Comparison of ENCODE assay signal across 2 cellular contexts in the genomic region with DNA sequence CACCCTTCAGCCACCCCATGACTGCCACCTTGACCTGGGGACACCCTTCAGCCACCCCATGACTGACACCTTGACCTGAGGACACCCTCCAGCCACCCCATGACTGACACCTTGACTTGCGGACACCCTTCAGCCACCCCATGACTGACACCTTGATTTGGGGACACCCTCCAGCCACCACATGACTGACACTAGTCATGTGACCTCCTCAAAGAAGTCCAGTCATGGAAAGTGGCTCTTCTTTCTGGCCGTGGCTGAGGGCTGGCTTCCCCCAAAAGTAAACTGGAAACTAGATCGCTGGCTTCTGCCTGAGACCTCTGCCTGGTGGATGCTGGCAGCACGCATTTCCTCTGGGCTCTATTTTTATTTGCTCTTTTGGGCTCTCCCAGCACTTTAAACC.
TF ChIP-seq lines count a peak whose summit lies in the region.

No MANE protein-coding gene starts in this region.

TF ChIP-seq in Ishikawa, 13 proteins besides CTCF, POLR2A, EP300 and RAD21:
- TF ChIP-seq, protein P1, sequence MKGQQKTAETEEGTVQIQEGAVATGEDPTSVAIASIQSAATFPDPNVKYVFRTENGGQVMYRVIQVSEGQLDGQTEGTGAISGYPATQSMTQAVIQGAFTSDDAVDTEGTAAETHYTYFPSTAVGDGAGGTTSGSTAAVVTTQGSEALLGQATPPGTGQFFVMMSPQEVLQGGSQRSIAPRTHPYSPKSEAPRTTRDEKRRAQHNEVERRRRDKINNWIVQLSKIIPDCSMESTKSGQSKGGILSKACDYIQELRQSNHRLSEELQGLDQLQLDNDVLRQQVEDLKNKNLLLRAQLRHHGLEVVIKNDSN (IDR thresholded peaks at IDR 0.05): peak; percentile 26; the same call in 1 of the 2 replicates
- TF ChIP-seq NFIC (IDR thresholded peaks at IDR 0.05): no peak
- TF ChIP-seq, protein P2, sequence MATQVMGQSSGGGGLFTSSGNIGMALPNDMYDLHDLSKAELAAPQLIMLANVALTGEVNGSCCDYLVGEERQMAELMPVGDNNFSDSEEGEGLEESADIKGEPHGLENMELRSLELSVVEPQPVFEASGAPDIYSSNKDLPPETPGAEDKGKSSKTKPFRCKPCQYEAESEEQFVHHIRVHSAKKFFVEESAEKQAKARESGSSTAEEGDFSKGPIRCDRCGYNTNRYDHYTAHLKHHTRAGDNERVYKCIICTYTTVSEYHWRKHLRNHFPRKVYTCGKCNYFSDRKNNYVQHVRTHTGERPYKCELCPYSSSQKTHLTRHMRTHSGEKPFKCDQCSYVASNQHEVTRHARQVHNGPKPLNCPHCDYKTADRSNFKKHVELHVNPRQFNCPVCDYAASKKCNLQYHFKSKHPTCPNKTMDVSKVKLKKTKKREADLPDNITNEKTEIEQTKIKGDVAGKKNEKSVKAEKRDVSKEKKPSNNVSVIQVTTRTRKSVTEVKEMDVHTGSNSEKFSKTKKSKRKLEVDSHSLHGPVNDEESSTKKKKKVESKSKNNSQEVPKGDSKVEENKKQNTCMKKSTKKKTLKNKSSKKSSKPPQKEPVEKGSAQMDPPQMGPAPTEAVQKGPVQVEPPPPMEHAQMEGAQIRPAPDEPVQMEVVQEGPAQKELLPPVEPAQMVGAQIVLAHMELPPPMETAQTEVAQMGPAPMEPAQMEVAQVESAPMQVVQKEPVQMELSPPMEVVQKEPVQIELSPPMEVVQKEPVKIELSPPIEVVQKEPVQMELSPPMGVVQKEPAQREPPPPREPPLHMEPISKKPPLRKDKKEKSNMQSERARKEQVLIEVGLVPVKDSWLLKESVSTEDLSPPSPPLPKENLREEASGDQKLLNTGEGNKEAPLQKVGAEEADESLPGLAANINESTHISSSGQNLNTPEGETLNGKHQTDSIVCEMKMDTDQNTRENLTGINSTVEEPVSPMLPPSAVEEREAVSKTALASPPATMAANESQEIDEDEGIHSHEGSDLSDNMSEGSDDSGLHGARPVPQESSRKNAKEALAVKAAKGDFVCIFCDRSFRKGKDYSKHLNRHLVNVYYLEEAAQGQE (IDR thresholded peaks at IDR 0.05; ENCODE audit: low read depth): no peak

TF ChIP-seq in H1, 55 proteins besides CTCF, POLR2A, EP300 and RAD21:
- no peak for TF ChIP-seq SP1 (IDR thresholded peaks at IDR 0.05; ENCODE audit: low read depth, low read length)
- TF ChIP-seq, protein P3, sequence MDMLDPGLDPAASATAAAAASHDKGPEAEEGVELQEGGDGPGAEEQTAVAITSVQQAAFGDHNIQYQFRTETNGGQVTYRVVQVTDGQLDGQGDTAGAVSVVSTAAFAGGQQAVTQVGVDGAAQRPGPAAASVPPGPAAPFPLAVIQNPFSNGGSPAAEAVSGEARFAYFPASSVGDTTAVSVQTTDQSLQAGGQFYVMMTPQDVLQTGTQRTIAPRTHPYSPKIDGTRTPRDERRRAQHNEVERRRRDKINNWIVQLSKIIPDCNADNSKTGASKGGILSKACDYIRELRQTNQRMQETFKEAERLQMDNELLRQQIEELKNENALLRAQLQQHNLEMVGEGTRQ (IDR thresholded peaks at IDR 0.05; ENCODE audit: low read length): peak; percentile 7; the same call in 1 of the 2 replicates
